7 cellular contexts compared by ENCODE assay signal in the genomic region with DNA sequence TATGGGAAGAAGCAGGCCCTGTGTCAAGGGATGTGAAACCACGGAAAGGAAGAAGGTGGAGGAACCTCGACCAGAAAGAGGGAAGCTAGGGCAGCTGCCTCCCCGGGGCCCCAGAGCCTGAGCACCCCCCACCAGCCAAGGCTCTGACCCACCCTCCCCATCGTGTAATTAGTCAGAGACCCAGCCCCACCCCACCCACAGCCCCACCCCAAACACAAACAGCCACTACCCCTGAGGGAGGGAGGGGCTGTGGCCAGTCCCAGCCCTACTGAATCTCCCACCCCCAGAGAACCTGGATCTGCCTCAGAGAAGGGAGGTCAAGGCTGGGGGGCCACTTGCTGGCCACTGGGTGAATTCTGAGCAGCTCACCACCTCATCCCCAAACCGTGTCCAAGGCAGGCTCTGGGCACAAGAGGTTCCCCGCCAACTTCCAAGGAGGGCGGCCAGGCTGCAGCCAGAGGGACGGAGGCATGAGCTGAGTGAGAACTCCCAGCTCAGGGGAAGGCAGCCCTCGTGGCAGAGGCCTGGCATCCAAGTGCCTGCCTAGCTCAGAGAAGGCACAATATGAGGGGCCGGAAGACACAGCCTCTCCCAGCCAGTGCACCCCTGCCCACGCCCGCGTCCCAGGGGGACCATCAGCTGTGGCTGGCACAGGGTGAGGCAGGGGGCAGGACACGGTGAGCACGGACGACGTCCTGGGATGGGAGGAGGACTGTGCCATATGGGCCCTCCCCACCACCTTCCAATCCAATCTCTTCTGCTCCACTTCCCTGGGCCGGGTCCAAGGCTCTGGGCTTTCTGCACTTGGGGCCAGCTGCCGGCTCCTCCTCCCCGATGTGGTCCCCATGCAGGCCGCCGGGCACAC. TPM values are rescaled to one million over a fixed set of nuclear protein-coding genes. Genes with fewer than 3 reads are reported as not detected.
A peak's percentile ranks its signal among the peaks of the same experiment; 100 is the strongest.
DNase-seq lines count a peak whose midpoint lies in the region; ATAC-seq and TF ChIP-seq lines count a peak whose summit lies in the region.

No MANE protein-coding gene starts in this region.

- H3K4me3 Mint-ChIP-seq in activated T-cell treated with anti-CD3 and anti-CD28 coated beads, Interleukin-2, amount 50 U/mL, for 4 hours, result no peak overlapping the region

- CTCF ChIA-PET in HEK293T (lab: Yijun Ruan, JAX), result interaction anchor here (0.6 to 1.4 kb wide), 2 partner anchors 22 to 73 kb away, joined by 3 read pairs; partner anchors contain the start of gene DENND6B

- H3K36me3 ChIP-seq in tibial artery, result peaks cover 0 to 5% (median 0%) of the 10 kb centered on the region in 3 donors

- H3K4me1 ChIP-seq in tibial artery, result peaks cover 25 to 82% (median 81%) of the 10 kb centered on the region in 4 donors

- intact Hi-C loops in tibial artery (cut with DNase I; ENCODE audit: low total_unique reads), result loop anchor here (10.0 kb wide), 1 partner anchor 340 kb away; the partner anchor contains the start of gene PIM3

- no peak for TF ChIP-seq CTCF in tibial artery (IDR thresholded peaks at IDR 0.05)

- in situ Hi-C loops in KBM-7 (cut with MboI; ENCODE audit: low pct_unique_long_range_greater_than_20kb, low sequenced_read_pairs), result no loop called here

- H3K9me3 Mint-ChIP-seq in activated T-cell treated with anti-CD3 and anti-CD28 coated beads, Interleukin-2, amount 50 U/mL, for 4 hours, result no peaks in the 10 kb centered on the region

- no peaks in the 10 kb centered on the region for H3K36me3 Mint-ChIP-seq in activated T-cell treated with anti-CD3 and anti-CD28 coated beads, Interleukin-2, amount 50 U/mL, for 4 hours (ENCODE audit: insufficient read depth)

- peaks cover 20% of the 10 kb centered on the region for H3K27me3 Mint-ChIP-seq in activated T-cell treated with anti-CD3 and anti-CD28 coated beads, Interleukin-2, amount 50 U/mL, for 4 hours (ENCODE audit: low read depth)

- H3K27me3 ChIP-seq in tibial artery, result no peaks in the 10 kb centered on the region

- no peak for ATAC-seq in GM19463 (IDR thresholded peaks at IDR 0.05; ENCODE audit: unreplicated experiment)
- no peak for ATAC-seq in activated T-cell treated with anti-CD3 and anti-CD28 coated beads, Interleukin-2, amount 50 U/mL, for 4 hours

- H3K4me3 ChIP-seq in tibial artery, result peak overlapping the region; percentile 72 to 86

- peak; percentile 72 for DNase-seq in KBM-7
- peak; percentile 61 for DNase-seq in kidney tubule cell (ENCODE audit: low spot score)
- peak; percentile 67 to 92 for DNase-seq in tibial artery
- DNase-seq in activated T-cell treated with anti-CD3 and anti-CD28 coated beads, Interleukin-2, amount 50 U/mL, for 4 hours, result no peak
- DNase-seq in HEK293T (ENCODE audit: extremely low spot score), result no peak

- peaks cover 9% of the 10 kb centered on the region for H3K4me1 Mint-ChIP-seq in activated T-cell treated with anti-CD3 and anti-CD28 coated beads, Interleukin-2, amount 50 U/mL, for 4 hours (ENCODE audit: low read depth)

- H3K9me3 ChIP-seq in tibial artery, result no peaks in the 10 kb centered on the region

- H3K27ac ChIP-seq in angular gyrus (ENCODE audit: low read depth, low read length) (peak overlapping the region; percentile 86), tibial artery (peak overlapping the region; percentile 92 to 95)

- POLR2A ChIA-PET in HEK293T (lab: Yijun Ruan, JAX), result interaction anchor here (1.2 to 1.3 kb wide), 2 partner anchors 48 to 53 kb away, joined by 3 read pairs; partner anchors contain the start of gene HDAC10

TF ChIP-seq in HEK293T, 16 proteins besides CTCF, POLR2A, EP300 and RAD21:
- TF ChIP-seq FOXA1 (IDR thresholded peaks at IDR 0.05) (no peak), TARDBP (IDR thresholded peaks at IDR 0.05) (no peak), ARNT (IDR thresholded peaks at IDR 0.05) (no peak), CTBP1 (IDR thresholded peaks at IDR 0.05; ENCODE audit: borderline replicate concordance) (no peak), NFRKB (IDR thresholded peaks at IDR 0.05) (no peak), FOXK2 (IDR thresholded peaks at IDR 0.05) (no peak), ELF4 (IDR thresholded peaks at IDR 0.05) (no peak), HDGF (IDR thresholded peaks at IDR 0.05; ENCODE audit: borderline replicate concordance) (no peak), ZNF384 (IDR thresholded peaks at IDR 0.05) (no peak), SUZ12 (IDR thresholded peaks at IDR 0.05) (no peak), FOXM1 (IDR thresholded peaks at IDR 0.05; ENCODE audit: borderline replicate concordance) (no peak)

RNA-seq across cellular contexts. Expression of gene PLXNB2, which starts 2.7 kb away (rescaled TPM):
- total RNA-seq in activated T-cell treated with anti-CD3 and anti-CD28 coated beads, Interleukin-2, amount 50 U/mL, for 4 hours, result 1 to 10 TPM; 4.0 to 4.8 (median 4.7) TPM

RNA-seq across cellular contexts. Expression of gene DENND6B, which starts 22.1 kb away (rescaled TPM):
- total RNA-seq in activated T-cell treated with anti-CD3 and anti-CD28 coated beads, Interleukin-2, amount 50 U/mL, for 4 hours, result 1 to 10 TPM; 1.0 to 1.6 (median 1.3) TPM

RNA-seq across cellular contexts. Expression of gene MAPK11, which starts 34.6 kb away (rescaled TPM):
- total RNA-seq in activated T-cell treated with anti-CD3 and anti-CD28 coated beads, Interleukin-2, amount 50 U/mL, for 4 hours, result 10 to 100 TPM in 1 of 3 donors, 1 to 10 TPM in 2; 9.4 to 10.1 (median 9.8) TPM

RNA-seq across cellular contexts. Expression of gene PPP6R2, which starts 38.4 kb away (rescaled TPM):
- 10 to 100 TPM; 41.4 to 52.6 (median 43.3) TPM for total RNA-seq in activated T-cell treated with anti-CD3 and anti-CD28 coated beads, Interleukin-2, amount 50 U/mL, for 4 hours

RNA-seq across cellular contexts. Expression of gene MAPK12, which starts 43.3 kb away (rescaled TPM):
- total RNA-seq in activated T-cell treated with anti-CD3 and anti-CD28 coated beads, Interleukin-2, amount 50 U/mL, for 4 hours, result 1 to 10 TPM; 3.3 to 4.3 (median 3.9) TPM

Comparison
In these comparisons a context has a peak if more than half of its experiments do, and no peak if none do; other contexts are left out.
1. DNase-seq: peak in KBM-7 (single experiment), kidney tubule cell (single experiment) and tibial artery (2 of 2); none in activated T-cell treated with anti-CD3 and anti-CD28 coated beads, Interleukin-2, amount 50 U/mL, for 4 hours (single experiment) and HEK293T (single experiment).